Comparison of ENCODE assay signal across 33 cellular contexts in genomic region chr3:125250973-125251372, GRCh38. TPM values are rescaled to one million over a fixed set of nuclear protein-coding genes. Genes with fewer than 3 reads are reported as not detected.
"Had no signal": no experiment of that assay in that cellular context is flagged by ENCODE, and none has a peak within 500 bp of the region (broad histone marks: within the 10 kb centered on the region; RNA-seq: fewer than 3 reads in every experiment).

No MANE protein-coding gene starts in this region.

- FAIRE-seq: frontal cortex had no signal

- H3K27ac ChIP-seq: ascending aorta, breast epithelium, cardiac muscle cell, coronary artery, dorsolateral prefrontal cortex had no signal

- H3K4me3 Mint-ChIP-seq: activated CD4-positive, alpha-beta memory T cell treated with anti-CD3 and anti-CD28 coated beads for 36 hours; activated CD4-positive, alpha-beta T cell treated with anti-CD3 and anti-CD28 coated beads for 36 hours; activated CD4-positive, alpha-beta T cell treated with anti-CD3 and anti-CD28 coated beads, Interleukin-2, amount 10 ng/mL, durations not matched to agents 24 days and 14 days; activated CD8-positive, alpha-beta memory T cell treated with anti-CD3 and anti-CD28 coated beads, Interleukin-2, amount 10 ng/mL, durations not matched to agents 7 days and 5 days; activated CD8-positive, alpha-beta T cell treated with anti-CD3 and anti-CD28 coated beads, Interleukin-2, amount 10 ng/mL, durations not matched to agents 7 days and 5 days; activated naive CD4-positive, alpha-beta T cell treated with anti-CD3 and anti-CD28 coated beads for 36 hours; activated naive CD8-positive, alpha-beta T cell treated with anti-CD3 and anti-CD28 coated beads, Interleukin-2, amount 10 ng/mL, durations not matched to agents 7 days and 5 days; activated T-helper 1 cell treated with anti-CD3 and anti-CD28 coated beads, Interleukin-12 subunit alpha, Interleukin-12 subunit beta, Interleukin-2, Interleukin-4 antibody, amounts not matched to agents 30 ng/mL and 10 ng/mL and 1 ng/mL, durations not matched to agents 14 hours and 24 hours and 36 hours; brain; dendritic cell treated with granulocyte-macrophage colony-stimulating factor and Interleukin-4, amounts not matched to agents 40 ng/mL and 50 ng/mL, for 4 days; endodermal cell; T-helper 17 cell; T-helper 2 cell treated with Interferon-gamma antibody and Interleukin-4, amounts not matched to agents 5 μg/mL and 100 μg/mL, for 36 hours had no signal

- H3K4me3 ChIP-seq: ascending aorta, breast epithelium, cardiac muscle cell, coronary artery, dorsolateral prefrontal cortex had no signal

- H3K4me1 Mint-ChIP-seq: activated CD4-positive, alpha-beta T cell treated with anti-CD3 and anti-CD28 coated beads, Interleukin-2, amount 10 ng/mL, durations not matched to agents 24 days and 14 days; activated CD8-positive, alpha-beta memory T cell treated with anti-CD3 and anti-CD28 coated beads, Interleukin-2, amount 10 ng/mL, durations not matched to agents 7 days and 5 days; activated naive CD8-positive, alpha-beta T cell treated with anti-CD3 and anti-CD28 coated beads, Interleukin-2, amount 10 ng/mL, durations not matched to agents 7 days and 5 days; brain; endodermal cell had no signal

- H3K9me3 ChIP-seq: ascending aorta, breast epithelium had no signal

- H3K36me3 ChIP-seq: ascending aorta, breast epithelium had no signal

- H3K27me3 ChIP-seq: ascending aorta, breast epithelium, cardiac muscle cell, dorsolateral prefrontal cortex had no signal

- H3K4me1 ChIP-seq: ascending aorta, breast epithelium had no signal

- DNase-seq: activated CD4-positive, alpha-beta memory T cell treated with anti-CD3 and anti-CD28 coated beads for 36 hours; activated CD4-positive, alpha-beta T cell treated with anti-CD3 and anti-CD28 coated beads for 36 hours; activated CD4-positive, CD25-positive, alpha-beta regulatory T cell; activated CD4-positive, CD25-positive, alpha-beta regulatory T cell treated with anti-CD3 and anti-CD28 coated beads, Interleukin-2, amount 50 U/mL, for 72 hours; activated CD8-positive, alpha-beta memory T cell treated with anti-CD3 and anti-CD28 coated beads, Interleukin-2, amount 10 ng/mL, durations not matched to agents 7 days and 5 days; activated CD8-positive, alpha-beta memory T cell treated with anti-CD3 and anti-CD28 coated beads, Interleukin-2, amount 50 U/mL, for 4 hours; activated CD8-positive, alpha-beta T cell treated with anti-CD3 and anti-CD28 coated beads, Interleukin-2, amount 10 ng/mL, durations not matched to agents 7 days and 5 days; activated effector memory CD4-positive, alpha-beta T cell treated with anti-CD3 and anti-CD28 coated beads, Interleukin-2, amount 50 U/mL, for 16 hours; activated naive CD4-positive, alpha-beta T cell treated with anti-CD3 and anti-CD28 coated beads for 36 hours; activated naive CD8-positive, alpha-beta T cell treated with anti-CD3 and anti-CD28 coated beads, Interleukin-2, amount 10 ng/mL, durations not matched to agents 7 days and 5 days; activated T-cell treated with anti-CD3 and anti-CD28 coated beads, Interleukin-2, amount 50 U/mL, for 1 hour; activated T-cell treated with anti-CD3 and anti-CD28 coated beads, Interleukin-2, amount 50 U/mL, for 48 hours; central memory CD4-positive, alpha-beta T cell; cerebellar nuclear complex; dorsolateral prefrontal cortex; effector memory CD4-positive, alpha-beta T cell; endodermal cell; foreskin fibroblast; head of caudate nucleus; T-helper 17 cell had no signal

- H3K27me3 Mint-ChIP-seq: activated CD4-positive, alpha-beta memory T cell treated with anti-CD3 and anti-CD28 coated beads for 36 hours; activated CD4-positive, alpha-beta T cell treated with anti-CD3 and anti-CD28 coated beads for 36 hours; activated CD4-positive, alpha-beta T cell treated with anti-CD3 and anti-CD28 coated beads, Interleukin-2, amount 10 ng/mL, durations not matched to agents 24 days and 14 days; activated CD8-positive, alpha-beta memory T cell treated with anti-CD3 and anti-CD28 coated beads, Interleukin-2, amount 10 ng/mL, durations not matched to agents 7 days and 5 days; activated naive CD8-positive, alpha-beta T cell treated with anti-CD3 and anti-CD28 coated beads, Interleukin-2, amount 10 ng/mL, durations not matched to agents 7 days and 5 days; brain; T-helper 17 cell had no signal

- ATAC-seq: activated CD4-positive, alpha-beta T cell treated with anti-CD3 and anti-CD28 coated beads for 36 hours; activated CD8-positive, alpha-beta memory T cell treated with anti-CD3 and anti-CD28 coated beads, Interleukin-2, amount 10 ng/mL, durations not matched to agents 7 days and 5 days; activated CD8-positive, alpha-beta T cell treated with anti-CD3 and anti-CD28 coated beads, Interleukin-2, amount 10 ng/mL, durations not matched to agents 7 days and 5 days; activated naive CD4-positive, alpha-beta T cell treated with anti-CD3 and anti-CD28 coated beads, Interleukin-2, amount 50 U/mL, for 72 hours; esophagus mucosa; T-helper 17 cell had no signal

- H3K9me3 Mint-ChIP-seq: activated CD4-positive, alpha-beta memory T cell treated with anti-CD3 and anti-CD28 coated beads for 36 hours; activated CD4-positive, alpha-beta T cell treated with anti-CD3 and anti-CD28 coated beads, Interleukin-2, amount 10 ng/mL, durations not matched to agents 24 days and 14 days; activated naive CD4-positive, alpha-beta T cell treated with anti-CD3 and anti-CD28 coated beads for 36 hours; activated naive CD4-positive, alpha-beta T cell treated with anti-CD3 and anti-CD28 coated beads, Interleukin-2, amount 50 U/mL, for 72 hours; activated naive CD8-positive, alpha-beta T cell treated with anti-CD3 and anti-CD28 coated beads, Interleukin-2, amount 10 ng/mL, durations not matched to agents 7 days and 5 days; activated T-helper 1 cell treated with anti-CD3 and anti-CD28 coated beads, Interleukin-12 subunit alpha, Interleukin-12 subunit beta, Interleukin-2, Interleukin-4 antibody, amounts not matched to agents 30 ng/mL and 10 ng/mL and 1 ng/mL, durations not matched to agents 14 hours and 24 hours and 36 hours; activated T-helper 2 cell treated with anti-CD3 and anti-CD28 coated beads, Interferon-gamma antibody, Interleukin-2, Interleukin-4, amounts not matched to agents 10 μg/mL and 5 μg/mL and 100 μg/mL, durations not matched to agents 14 hours and 24 hours and 36 hours; dendritic cell treated with granulocyte-macrophage colony-stimulating factor and Interleukin-4, amounts not matched to agents 40 ng/mL and 50 ng/mL, for 4 days; T-helper 2 cell treated with Interferon-gamma antibody and Interleukin-4, amounts not matched to agents 5 μg/mL and 100 μg/mL, for 36 hours had no signal

- H3K27ac Mint-ChIP-seq: activated CD4-positive, alpha-beta memory T cell treated with anti-CD3 and anti-CD28 coated beads for 36 hours; activated CD4-positive, alpha-beta T cell treated with anti-CD3 and anti-CD28 coated beads for 36 hours; activated CD4-positive, alpha-beta T cell treated with anti-CD3 and anti-CD28 coated beads, Interleukin-2, amount 10 ng/mL, durations not matched to agents 24 days and 14 days; activated CD8-positive, alpha-beta memory T cell treated with anti-CD3 and anti-CD28 coated beads, Interleukin-2, amount 10 ng/mL, durations not matched to agents 7 days and 5 days; activated CD8-positive, alpha-beta T cell treated with anti-CD3 and anti-CD28 coated beads, Interleukin-2, amount 10 ng/mL, durations not matched to agents 7 days and 5 days; activated naive CD4-positive, alpha-beta T cell treated with anti-CD3 and anti-CD28 coated beads for 36 hours; activated naive CD4-positive, alpha-beta T cell treated with anti-CD3 and anti-CD28 coated beads, Interleukin-2, amount 50 U/mL, for 72 hours; activated naive CD8-positive, alpha-beta T cell treated with anti-CD3 and anti-CD28 coated beads, Interleukin-2, amount 10 ng/mL, durations not matched to agents 7 days and 5 days; activated T-helper 1 cell treated with anti-CD3 and anti-CD28 coated beads, Interleukin-12 subunit alpha, Interleukin-12 subunit beta, Interleukin-2, Interleukin-4 antibody, amounts not matched to agents 30 ng/mL and 10 ng/mL and 1 ng/mL, durations not matched to agents 14 hours and 24 hours and 36 hours; activated T-helper 2 cell treated with anti-CD3 and anti-CD28 coated beads, Interferon-gamma antibody, Interleukin-2, Interleukin-4, amounts not matched to agents 10 μg/mL and 5 μg/mL and 100 μg/mL, durations not matched to agents 14 hours and 24 hours and 36 hours; brain; dendritic cell treated with granulocyte-macrophage colony-stimulating factor and Interleukin-4, amounts not matched to agents 40 ng/mL and 50 ng/mL, for 4 days; endodermal cell; T-helper 17 cell; T-helper 2 cell treated with Interferon-gamma antibody and Interleukin-4, amounts not matched to agents 5 μg/mL and 100 μg/mL, for 36 hours had no signal

RNA-seq across cellular contexts. Expression of gene SLC12A8, which starts 38.4 kb away (rescaled TPM):
- total RNA-seq: ascending aorta had no signal
